In the genomic region with DNA sequence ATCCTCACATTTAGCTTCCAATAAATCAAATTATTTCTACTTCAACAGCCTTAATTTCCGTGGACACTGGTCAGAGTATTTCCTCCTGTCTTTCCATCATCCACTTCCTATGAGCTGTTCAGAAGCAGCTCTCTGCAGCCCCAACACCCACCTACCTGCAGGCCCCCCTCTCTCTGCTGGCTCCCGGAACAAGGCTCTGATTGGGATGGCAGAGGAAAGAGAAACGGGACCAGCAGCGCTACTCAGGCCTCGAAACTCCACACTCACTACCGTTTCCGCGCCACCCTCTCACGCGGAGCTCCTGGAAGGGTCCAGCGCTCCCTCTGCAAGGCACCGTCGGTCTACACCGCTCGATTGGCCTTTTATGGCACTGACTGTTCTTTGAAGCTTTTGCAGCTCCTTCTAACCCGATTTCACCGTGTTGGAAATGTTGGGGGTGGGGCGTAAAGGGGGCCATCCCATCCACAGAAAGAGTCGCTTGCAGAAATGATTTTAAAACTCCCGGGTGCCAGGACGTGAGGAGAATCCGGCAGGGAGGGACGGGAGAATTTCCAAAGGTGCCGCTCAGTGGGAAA, we compare ENCODE assay signal across 9 cellular contexts. TPM values are rescaled to one million over a fixed set of nuclear protein-coding genes. Genes with fewer than 3 reads are reported as not detected.
DNase-seq lines count a peak whose midpoint lies in the region; ATAC-seq, FAIRE-seq and TF ChIP-seq lines count a peak whose summit lies in the region.
"Had no signal": no experiment of that assay in that cellular context is flagged by ENCODE, and none has a peak within 500 bp of the region (broad histone marks: within the 10 kb centered on the region; RNA-seq: fewer than 3 reads in every experiment).

No MANE protein-coding gene starts in this region.

- H3K36me3 Mint-ChIP-seq in CD8-positive, alpha-beta memory T cell: peaks cover 0 to 4% (median 0%) of the 10 kb centered on the region in 3 donors
- no peaks in the 10 kb centered on the region for H3K36me3 Mint-ChIP-seq in natural killer cell treated with Interleukin-12 subunit alpha and Interleukin-12 subunit beta and Interleukin-15 and Interleukin-18, amount 100 ng/mL, for 72 hours

- H3K36me3 ChIP-seq in CD8-positive, alpha-beta memory T cell (ENCODE audit: insufficient read depth, low read length): no peaks in the 10 kb centered on the region

- H3K9me3 Mint-ChIP-seq in CD8-positive, alpha-beta memory T cell: no peaks in the 10 kb centered on the region
- H3K9me3 Mint-ChIP-seq in natural killer cell treated with Interleukin-12 subunit alpha and Interleukin-12 subunit beta and Interleukin-15 and Interleukin-18, amount 100 ng/mL, for 72 hours: no peaks in the 10 kb centered on the region

- no peak for TF ChIP-seq CTCF in epithelial cell of proximal tubule (conservative IDR thresholded peaks at IDR 0.05; ENCODE audit: low read depth, low read length)

- no peaks in the 10 kb centered on the region for H3K27me3 ChIP-seq in CD8-positive, alpha-beta memory T cell (ENCODE audit: insufficient read depth, low read length, poor library complexity, severe bottlenecking)

- peaks cover 42% of the 10 kb centered on the region for H3K4me1 ChIP-seq in CD8-positive, alpha-beta memory T cell (ENCODE audit: insufficient read depth, low read length)

- H3K4me3 Mint-ChIP-seq in CD8-positive, alpha-beta memory T cell: no peak overlapping the region
- no peak overlapping the region for H3K4me3 Mint-ChIP-seq in natural killer cell treated with Interleukin-12 subunit alpha and Interleukin-12 subunit beta and Interleukin-15 and Interleukin-18, amount 100 ng/mL, for 72 hours

- FAIRE-seq in H54 (lab: Jason Lieb, UNC): no peak
- FAIRE-seq: TTC549 had no signal

- peaks cover 16 to 24% (median 21%) of the 10 kb centered on the region in 3 donors for H3K4me1 Mint-ChIP-seq in CD8-positive, alpha-beta memory T cell
- H3K4me1 Mint-ChIP-seq in natural killer cell treated with Interleukin-12 subunit alpha and Interleukin-12 subunit beta and Interleukin-15 and Interleukin-18, amount 100 ng/mL, for 72 hours (ENCODE audit: low read depth in 2 of 2): peaks cover 16 to 18% of the 10 kb centered on the region in 2 donors

- H3K27me3 Mint-ChIP-seq in CD8-positive, alpha-beta memory T cell: no peaks in the 10 kb centered on the region
- H3K27me3 Mint-ChIP-seq in natural killer cell treated with Interleukin-12 subunit alpha and Interleukin-12 subunit beta and Interleukin-15 and Interleukin-18, amount 100 ng/mL, for 72 hours: no peaks in the 10 kb centered on the region

- peak overlapping the region; percentile 84 for H3K27ac ChIP-seq in CD8-positive, alpha-beta memory T cell (ENCODE audit: low read depth, low read length)

- H3K4me3 ChIP-seq in CD8-positive, alpha-beta memory T cell (ENCODE audit: low read length): peak overlapping the region; percentile 97
- H3K4me3 ChIP-seq in epithelial cell of proximal tubule (ENCODE audit: low read depth, low read length): peak overlapping the region; percentile 72

- CTCF ChIA-PET in CD8-positive, alpha-beta memory T cell (lab: Charles Lee): interaction anchor here (1.6 kb wide), 1 partner anchor 58 kb away, joined by 3 read pairs; no protein-coding TSS in a partner anchor

- no peaks in the 10 kb centered on the region for H3K9me3 ChIP-seq in CD8-positive, alpha-beta memory T cell (ENCODE audit: low read length)

- DNase-seq in CD8-positive, alpha-beta memory T cell: peak in 1 of 5 donors; percentile 52
- DNase-seq in SHP77 treated with DMSO at 0.1 percent for 48 hours (lab: John Stamatoyannopoulos, UW): peak; percentile 41
- DNase-seq in epithelial cell of proximal tubule (ENCODE audit: low read depth): no peak
- no peak for DNase-seq in natural killer cell treated with Interleukin-12 subunit alpha and Interleukin-12 subunit beta and Interleukin-15 and Interleukin-18, amount 100 ng/mL, for 72 hours (ENCODE audit: low spot score)
- DNase-seq in H54 (ENCODE audit: insufficient read length, low spot score): no peak
- DNase-seq in NK-92 treated with Interleukin-12 subunit alpha and Interleukin-12 subunit beta, amount 100 ng/mL, for 24 hours (lab: John Stamatoyannopoulos, UW): no peak

- peak; percentile 21 for ATAC-seq in GM19328 (IDR thresholded peaks at IDR 0.05; ENCODE audit: unreplicated experiment)
- peak; percentile 15 for ATAC-seq in HG03378 (IDR thresholded peaks at IDR 0.05; ENCODE audit: unreplicated experiment)
- peak; percentile 17 to 55 for ATAC-seq in natural killer cell treated with Interleukin-12 subunit alpha and Interleukin-12 subunit beta and Interleukin-15 and Interleukin-18, amount 100 ng/mL, for 72 hours

- TF ChIP-seq POLR2A in H54 (IDR thresholded peaks at IDR 0.05; ENCODE audit: low read depth, low read length): no peak

- POLR2A ChIA-PET in CD8-positive, alpha-beta memory T cell (lab: Charles Lee): interaction anchor here (0.7 to 1.6 kb wide), 3 partner anchors 344 to 1624 kb away, joined by 3 to 6 read pairs (median 3); a partner anchor contains a TSS

- H3K27ac Mint-ChIP-seq in CD8-positive, alpha-beta memory T cell: peak overlapping the region in 7 of 8 donors; percentile 79 to 100 (median 97)
- H3K27ac Mint-ChIP-seq in natural killer cell treated with Interleukin-12 subunit alpha and Interleukin-12 subunit beta and Interleukin-15 and Interleukin-18, amount 100 ng/mL, for 72 hours: peak overlapping the region in 1 of 2 donors; percentile 89

RNA-seq across cellular contexts. Expression of a gene that starts 0.4 kb away (rescaled TPM):
- total RNA-seq in CD8-positive, alpha-beta memory T cell: 10 to 100 TPM; 20.0 to 20.3 TPM
- polyA plus RNA-seq in CD8-positive, alpha-beta memory T cell: 12.6 TPM
- total RNA-seq in epithelial cell of proximal tubule: 28.9 and 31.5 TPM in 2 replicates
- total RNA-seq in natural killer cell treated with Interleukin-12 subunit alpha and Interleukin-12 subunit beta and Interleukin-15 and Interleukin-18, amount 100 ng/mL, for 72 hours: 10 to 100 TPM; 16.5 to 25.5 TPM
